8 cellular contexts compared by ENCODE assay signal in genomic region chr6:5132741-5133140, GRCh38. TPM values are rescaled to one million over a fixed set of nuclear protein-coding genes. Genes with fewer than 3 reads are reported as not detected.
A peak's percentile ranks its signal among the peaks of the same experiment; 100 is the strongest.
DNase-seq lines count a peak whose midpoint lies in the region; ATAC-seq, FAIRE-seq and TF ChIP-seq lines count a peak whose summit lies in the region.
"Had no signal": no experiment of that assay in that cellular context is flagged by ENCODE, and none has a peak within 500 bp of the region (broad histone marks: within the 10 kb centered on the region; RNA-seq: fewer than 3 reads in every experiment).

No MANE protein-coding gene starts in this region.

- no peak for FAIRE-seq in D721Med (lab: Jason Lieb, UNC)

- H3K4me1 ChIP-seq in foreskin keratinocyte: no peaks in the 10 kb centered on the region

- ATAC-seq in HG03159 (IDR thresholded peaks at IDR 0.05; ENCODE audit: unreplicated experiment): peak; percentile 81
- ATAC-seq in foreskin keratinocyte: no peak

- H3K27ac ChIP-seq in caudate nucleus (ENCODE audit: low read depth, low read length): peak overlapping the region; percentile 64
- H3K27ac ChIP-seq in foreskin keratinocyte: no peak overlapping the region

- H3K27me3 ChIP-seq in foreskin keratinocyte: no peaks in the 10 kb centered on the region

- TF ChIP-seq CTCF in D721Med (IDR thresholded peaks at IDR 0.05; ENCODE audit: insufficient read depth, missing control alignments) (no peak), foreskin keratinocyte (conservative IDR thresholded peaks at IDR 0.05) (no peak)

- peak; percentile 28 for DNase-seq in GM19238 (ENCODE audit: insufficient read length, low spot score)
- peak in 38 of 61 donors; percentile 10 to 85 (median 40) for DNase-seq in caudate nucleus (lab: John Stamatoyannopoulos, UW)
- DNase-seq in medulla oblongata (ENCODE audit: extremely low spot score): peak; percentile 81
- DNase-seq in D721Med (ENCODE audit: insufficient read length, low spot score): no peak
- no peak for DNase-seq in foreskin keratinocyte
- no peak for DNase-seq in NCI-H2081 (lab: John Stamatoyannopoulos, UW)

RNA-seq across cellular contexts. Expression of gene PPP1R3G, which starts 47.6 kb away (rescaled TPM):
- 0.07 and 0.10 TPM in 2 replicates for total RNA-seq in foreskin keratinocyte
- polyA plus RNA-seq in foreskin keratinocyte: 0.06 and 0.09 TPM in 2 replicates
- total RNA-seq: T-helper 1 cell treated with Interleukin-12 subunit alpha and Interleukin-12 subunit beta and Interleukin-4 antibody, amounts not matched to agents 30 ng/mL and 1 ng/mL, for 36 hours had no signal

Comparison
In these comparisons a context has a peak if more than half of its experiments do, and no peak if none do; other contexts are left out.
1. DNase-seq: peak in GM19238 (single experiment), caudate nucleus (38 of 61) and medulla oblongata (single experiment); none in D721Med (single experiment), foreskin keratinocyte (0 of 2) and NCI-H2081 (0 of 2).